In genomic region chr17:869567-870530, GRCh38 we compare ENCODE assay signal across 10 cellular contexts.
DNase-seq lines count a peak whose midpoint lies in the region; ATAC-seq and TF ChIP-seq lines count a peak whose summit lies in the region.
"Had no signal": no experiment of that assay in that cellular context is flagged by ENCODE, and none has a peak within 500 bp of the region (broad histone marks: within the 10 kb centered on the region; RNA-seq: fewer than 3 reads in every experiment).

No MANE protein-coding gene starts in this region.

- H3K4me3 ChIP-seq in AG09309 (ENCODE audit: control insufficient read depth, low read depth, low read length) (peak overlapping the region; percentile 8; the same call in 1 of the 2 replicates), fibroblast of villous mesenchyme (ENCODE audit: low read depth, low read length) (peak overlapping the region; percentile 6)

- intact Hi-C loops in posterior vena cava (cut with DNase I) = loop anchor here in 1 of 2 donors (5.0 kb wide), 1 partner anchor 107 kb away; the partner anchor contains the start of gene NXN

- TF ChIP-seq CTCF in AG09309 (IDR thresholded peaks at IDR 0.05; ENCODE audit: control insufficient read depth, insufficient read depth, low read depth, low read length, missing control alignments) = no peak
- no peak for TF ChIP-seq CTCF in RWPE1 (conservative IDR thresholded peaks at IDR 0.05; ENCODE audit: low read depth)
- no peak for TF ChIP-seq CTCF in fibroblast of villous mesenchyme (IDR thresholded peaks at IDR 0.05; ENCODE audit: insufficient read depth, low read depth, low read length)

- H3K27ac ChIP-seq in RWPE1 = peak overlapping the region; percentile 85

- CTCF ChIA-PET in RWPE1 (lab: Yijun Ruan, JAX) = no interaction called here

- DNase-seq in AG09309 (ENCODE audit: low read depth) (peak; percentile 77), RWPE1 (ENCODE audit: low spot score) (peak; percentile 95), fibroblast of villous mesenchyme (ENCODE audit: low read depth) (peak; percentile 92), posterior vena cava (ENCODE audit: low spot score) (peak; percentile 89), inferior parietal cortex (ENCODE audit: extremely low spot score) (no peak)
- no peak for DNase-seq in stimulated activated CD4-positive, alpha-beta T cell treated with anti-CD3 and anti-CD28 coated beads, Interleukin-1b, Interleukin-23, amount 100 ng/mL, for 48 hours
- DNase-seq: activated B cell treated with CpG ODN at 0.5 μM for 24 hours; CD4-positive, CD25-positive, alpha-beta regulatory T cell had no signal

- POLR2A ChIA-PET in RWPE1 (lab: Yijun Ruan, JAX; ENCODE audit: low non-redundant PET) = no interaction called here

- ATAC-seq in HG02938 (IDR thresholded peaks at IDR 0.05; ENCODE audit: unreplicated experiment) (no peak), HG02885 (IDR thresholded peaks at IDR 0.05; ENCODE audit: poor library complexity, unreplicated experiment) (no peak)

Comparison
In these comparisons a context has a peak if more than half of its experiments do, and no peak if none do; other contexts are left out.
1. DNase-seq: peak in AG09309 (single experiment), RWPE1 (single experiment), fibroblast of villous mesenchyme (single experiment) and posterior vena cava (single experiment); none in stimulated activated CD4-positive, alpha-beta T cell treated with anti-CD3 and anti-CD28 coated beads, Interleukin-1b, Interleukin-23, amount 100 ng/mL, for 48 hours (single experiment) and inferior parietal cortex (single experiment).